Comparison of ENCODE assay signal across 8 cellular contexts in genomic region chr11:124644426-124645280, GRCh38. TPM values are rescaled to one million over a fixed set of nuclear protein-coding genes. Genes with fewer than 3 reads are reported as not detected.
DNase-seq lines count a peak whose midpoint lies in the region; ATAC-seq and TF ChIP-seq lines count a peak whose summit lies in the region.

No MANE protein-coding gene starts in this region.

- H3K4me2 ChIP-seq in smooth muscle cell, result peak overlapping the region; percentile 73

- DNase-seq in DMS153 (lab: John Stamatoyannopoulos, UW) (peak; percentile 37), KBM-7 (peak; percentile 74), Peyer's patch (peak; percentile 37 to 74 (median 57)), body of pancreas (peak; percentile 59 to 73 (median 70)), iPS-NIHi11 (ENCODE audit: low spot score) (peak; percentile 74), smooth muscle cell (lab: John Stamatoyannopoulos, UW; ENCODE audit: unreplicated experiment) (peak; percentile 17), occipital lobe (lab: John Stamatoyannopoulos, UW) (no peak)

- no peaks in the 10 kb centered on the region for H3K4me1 ChIP-seq in Peyer's patch
- peaks cover 7% of the 10 kb centered on the region for H3K4me1 ChIP-seq in body of pancreas
- peaks cover 5% of the 10 kb centered on the region for H3K4me1 ChIP-seq in smooth muscle cell (ENCODE audit: low read depth)

- in situ Hi-C loops in KBM-7 (cut with MboI; ENCODE audit: low pct_unique_long_range_greater_than_20kb, low sequenced_read_pairs), result no loop called here

- H3K36me3 ChIP-seq in Peyer's patch, result peaks cover 0 to 12% (median 0%) of the 10 kb centered on the region in 3 donors
- no peaks in the 10 kb centered on the region for H3K36me3 ChIP-seq in body of pancreas (replicated peaks in 1 of 2; ENCODE audit: insufficient read depth in 1 of 2, low read depth in 2 of 2)
- no peaks in the 10 kb centered on the region for H3K36me3 ChIP-seq in smooth muscle cell (ENCODE audit: low read depth)

- H3K4me3 ChIP-seq in Peyer's patch, result peak overlapping the region in 1 of 4 donors; percentile 25
- no peak overlapping the region for H3K4me3 ChIP-seq in body of pancreas
- peak overlapping the region; percentile 6 for H3K4me3 ChIP-seq in smooth muscle cell

- H3K27ac ChIP-seq in Peyer's patch, result no peak overlapping the region
- H3K27ac ChIP-seq in body of pancreas, result no peak overlapping the region
- H3K27ac ChIP-seq in smooth muscle cell (ENCODE audit: low read depth), result peak overlapping the region; percentile 91

- 16 to 19% methylated on average over 16 of the region's 16 CpGs for WGBS in body of pancreas, 2 donors
- WGBS in smooth muscle cell (ENCODE audit: low lambda C conversion rate), result 15% methylated on average over 16 of the region's 16 CpGs

- TF ChIP-seq CTCF in Peyer's patch (IDR thresholded peaks at IDR 0.05) (peak; percentile 64 to 83 (median 75)), body of pancreas (IDR thresholded peaks at IDR 0.05) (peak; percentile 67 to 88 (median 84)), smooth muscle cell (IDR thresholded peaks at IDR 0.05; ENCODE audit: borderline replicate concordance, insufficient read depth, poor library complexity, severe bottlenecking) (peak; percentile 75)

- intact Hi-C loops in body of pancreas (cut with DNase I), result loop anchor here (10.0 kb wide), 1 partner anchor 760 kb away; no protein-coding TSS in a partner anchor

- TF ChIP-seq POLR2A in Peyer's patch (IDR thresholded peaks at IDR 0.05) (no peak), body of pancreas (IDR thresholded peaks at IDR 0.05) (no peak)

- peaks cover 6% of the 10 kb centered on the region for H3F3A ChIP-seq in smooth muscle cell (ENCODE audit: low read depth)

- peak; percentile 54 for ATAC-seq in GM19467 (IDR thresholded peaks at IDR 0.05; ENCODE audit: unreplicated experiment)
- ATAC-seq in body of pancreas, result peak; percentile 97

- no peaks in the 10 kb centered on the region for H3K27me3 ChIP-seq in Peyer's patch
- no peaks in the 10 kb centered on the region for H3K27me3 ChIP-seq in body of pancreas
- H3K27me3 ChIP-seq in smooth muscle cell (ENCODE audit: low read depth), result no peaks in the 10 kb centered on the region

- H3K9me3 ChIP-seq in Peyer's patch (no peaks in the 10 kb centered on the region), body of pancreas (no peaks in the 10 kb centered on the region), smooth muscle cell (replicated peaks; ENCODE audit: low read depth) (no peaks in the 10 kb centered on the region)

- no peak overlapping the region for H2AFZ ChIP-seq in smooth muscle cell (ENCODE audit: low read depth)

- peak overlapping the region; percentile 68 for H3K9ac ChIP-seq in smooth muscle cell (ENCODE audit: low read depth)

- no peaks in the 10 kb centered on the region for H4K20me1 ChIP-seq in smooth muscle cell (ENCODE audit: low read depth)

- no peaks in the 10 kb centered on the region for H3K79me2 ChIP-seq in smooth muscle cell (ENCODE audit: low read depth)

RNA-seq across cellular contexts. Expression of gene TBRG1, which starts 22.0 kb away (rescaled TPM):
- total RNA-seq in Peyer's patch, result 10 to 100 TPM; 35.9 to 79.2 (median 55.7) TPM
- total RNA-seq in body of pancreas, result 10 to 100 TPM; 18.9 to 23.4 TPM
- total RNA-seq in smooth muscle cell, result 23.4 and 30.6 TPM in 2 replicates
- 28.5 and 28.9 TPM in 2 replicates for polyA plus RNA-seq in smooth muscle cell
- 42.7 TPM for total RNA-seq in occipital lobe

RNA-seq across cellular contexts. Expression of gene SIAE, which starts 28.9 kb away (rescaled TPM):
- 10 to 100 TPM in 3 of 4 donors, 1 to 10 TPM in 1; 9.9 to 88.8 (median 50.8) TPM for total RNA-seq in Peyer's patch
- total RNA-seq in body of pancreas, result 10 to 100 TPM in 1 of 2 donors, 1 to 10 TPM in 1; 9.6 to 11.9 TPM
- total RNA-seq in smooth muscle cell, result 12.5 and 14.1 TPM in 2 replicates
- 9.7 and 11.5 TPM in 2 replicates for polyA plus RNA-seq in smooth muscle cell
- 9.7 TPM for total RNA-seq in occipital lobe

RNA-seq across cellular contexts. Expression of gene SPA17, which starts 29.1 kb away (rescaled TPM):
- 1 to 10 TPM in 2 of 4 donors, under 1 TPM in 1, not detected in 1; 0.88 to 3.6 (median 1.1) TPM for total RNA-seq in Peyer's patch
- 1 to 10 TPM; 1.3 to 2.6 TPM for total RNA-seq in body of pancreas
- 6.1 and 12.2 TPM in 2 replicates for total RNA-seq in smooth muscle cell
- polyA plus RNA-seq in smooth muscle cell, result 7.4 and 9.2 TPM in 2 replicates
- total RNA-seq in occipital lobe, result 5.1 TPM

RNA-seq across cellular contexts. Expression of gene PANX3, which starts 33.4 kb away (rescaled TPM):
- not detected for total RNA-seq in Peyer's patch
- not detected for total RNA-seq in body of pancreas
- total RNA-seq in smooth muscle cell, result not detected in 2 replicates
- polyA plus RNA-seq in smooth muscle cell, result not detected in 2 replicates
- not detected for total RNA-seq in occipital lobe
